Comparison of ENCODE assay signal across 8 cellular contexts in genomic region chr19:18020212-18021067, GRCh38. TPM values are rescaled to one million over a fixed set of nuclear protein-coding genes. Genes with fewer than 3 reads are reported as not detected.
A peak's percentile ranks its signal among the peaks of the same experiment; 100 is the strongest.
DNase-seq lines count a peak whose midpoint lies in the region; ATAC-seq and TF ChIP-seq lines count a peak whose summit lies in the region.

No MANE protein-coding gene starts in this region.

- in situ Hi-C loops in ACHN (cut with HindIII; ENCODE audit: low pct_ligation_motif_present, low pct_unique_long_range_greater_than_20kb, low sequenced_read_pairs), result no loop called here

- H2AFZ ChIP-seq in SK-N-SH (ENCODE audit: low read depth), result peak overlapping the region; percentile 4; the same call in 1 of the 2 replicates

- no peaks in the 10 kb centered on the region for H4K20me1 ChIP-seq in SK-N-SH (ENCODE audit: insufficient read depth)

- peak overlapping the region; percentile 65 for H3K27ac ChIP-seq in CD4-positive, CD25-positive, alpha-beta regulatory T cell (ENCODE audit: insufficient read depth, low read length, poor library complexity, severe bottlenecking)
- H3K27ac ChIP-seq in SK-N-SH (ENCODE audit: low read depth in 2 of 2, low read length in 1 of 2) (no peak overlapping the region), gastroesophageal sphincter (peak overlapping the region; percentile 3 to 83 (median 80))

- ATAC-seq in CD4-positive, CD25-positive, alpha-beta regulatory T cell (ENCODE audit: low read depth in 2 of 2), result no peak
- ATAC-seq in gastroesophageal sphincter (peak; percentile 82), HG02588 (IDR thresholded peaks at IDR 0.05; ENCODE audit: unreplicated experiment) (no peak)

- H3K4me1 Mint-ChIP-seq in CD4-positive, CD25-positive, alpha-beta regulatory T cell, result peaks cover 5 to 70% (median 39%) of the 10 kb centered on the region in 4 donors

- WGBS in SK-N-SH (ENCODE audit: low lambda C conversion rate), result 41% methylated on average over 15 of the region's 15 CpGs
- 30 to 77% methylated on average over 3 to 11 of the region's 15 CpGs for WGBS in gastroesophageal sphincter (ENCODE audit: low coverage in 1 of 2), 2 donors

- peaks cover 57% of the 10 kb centered on the region for H3K4me1 ChIP-seq in CD4-positive, CD25-positive, alpha-beta regulatory T cell (ENCODE audit: control insufficient read depth, insufficient read depth, low read length, poor library complexity, severe bottlenecking)
- peaks cover 12 to 16% of the 10 kb centered on the region in 2 experiments; a peak in 3 of 4 replicates for H3K4me1 ChIP-seq in SK-N-SH (ENCODE audit: control insufficient read depth in 1 of 2, insufficient read depth in 2 of 2, low read depth in 1 of 2, low read length in 1 of 2)
- H3K4me1 ChIP-seq in gastroesophageal sphincter, result peaks cover 0 to 86% (median 37%) of the 10 kb centered on the region in 3 donors

- H3K27me3 Mint-ChIP-seq in CD4-positive, CD25-positive, alpha-beta regulatory T cell, result peaks cover 5% of the 10 kb centered on the region

- H3K36me3 ChIP-seq in CD4-positive, CD25-positive, alpha-beta regulatory T cell (ENCODE audit: control insufficient read depth, insufficient read depth, low read length), result peaks cover under 1% of the 10 kb centered on the region
- no peaks in the 10 kb centered on the region for H3K36me3 ChIP-seq in SK-N-SH (replicated peaks in 1 of 2; ENCODE audit: control insufficient read depth in 1 of 2, insufficient read depth in 2 of 2, low read length in 1 of 2)
- H3K36me3 ChIP-seq in gastroesophageal sphincter, result peaks cover 0 to 3% of the 10 kb centered on the region in 2 donors

- no peak for TF ChIP-seq EP300 in SK-N-SH (IDR thresholded peaks at IDR 0.05; ENCODE audit: borderline replicate concordance in 1 of 2, low read depth in 1 of 2, low read length in 1 of 2)
- no peak for TF ChIP-seq EP300 in gastroesophageal sphincter (IDR thresholded peaks at IDR 0.05)

- peak overlapping the region in 3 of 4 donors; percentile 4 to 60 (median 53) for H3K4me3 Mint-ChIP-seq in CD4-positive, CD25-positive, alpha-beta regulatory T cell

- H3K9me3 Mint-ChIP-seq in CD4-positive, CD25-positive, alpha-beta regulatory T cell, result no peaks in the 10 kb centered on the region

- no peak overlapping the region for H3K9ac ChIP-seq in SK-N-SH

- H3K27me3 ChIP-seq in CD4-positive, CD25-positive, alpha-beta regulatory T cell (ENCODE audit: control insufficient read depth, insufficient read depth, low read length), result no peaks in the 10 kb centered on the region
- H3K27me3 ChIP-seq in SK-N-SH (ENCODE audit: insufficient read depth) (no peaks in the 10 kb centered on the region), gastroesophageal sphincter (no peaks in the 10 kb centered on the region)

- no peak for DNase-seq in CD4-positive, CD25-positive, alpha-beta regulatory T cell
- DNase-seq in SK-N-SH (peak; percentile 58), pons (ENCODE audit: low spot score) (peak; percentile 90), NCI-H345 treated with DMSO at 0.1 percent for 48 hours (lab: John Stamatoyannopoulos, UW; ENCODE audit: unreplicated experiment) (no peak), ACHN (no peak), NAMALWA (ENCODE audit: low spot score) (no peak)

- no peaks in the 10 kb centered on the region for H3K9me3 ChIP-seq in CD4-positive, CD25-positive, alpha-beta regulatory T cell (ENCODE audit: control insufficient read depth in 2 of 2, low read length in 2 of 2)
- no peaks in the 10 kb centered on the region for H3K9me3 ChIP-seq in SK-N-SH
- no peaks in the 10 kb centered on the region for H3K9me3 ChIP-seq in gastroesophageal sphincter

- no peak for TF ChIP-seq RAD21 in SK-N-SH (IDR thresholded peaks at IDR 0.05; ENCODE audit: low read length)

- H3F3A ChIP-seq in SK-N-SH (replicated peaks; ENCODE audit: insufficient read depth), result peaks cover 12% of the 10 kb centered on the region

- peaks cover 3% of the 10 kb centered on the region for H3K36me3 Mint-ChIP-seq in CD4-positive, CD25-positive, alpha-beta regulatory T cell

- no peak for TF ChIP-seq CTCF in SK-N-SH (IDR thresholded peaks at IDR 0.05)
- TF ChIP-seq CTCF in gastroesophageal sphincter (IDR thresholded peaks at IDR 0.05), result peak in 2 of 4 experiments; percentile 32 to 43

- no peak for TF ChIP-seq POLR2A in gastroesophageal sphincter (IDR thresholded peaks at IDR 0.05)

- H3K9me2 ChIP-seq in SK-N-SH, result no peaks in the 10 kb centered on the region

- CTCF ChIA-PET in SK-N-SH (lab: Yijun Ruan, JAX), result interaction anchor here (0.7 to 1.7 kb wide), 4 partner anchors 13 to 93 kb away, joined by 3 to 4 read pairs (median 4); no protein-coding TSS in a partner anchor

- peak overlapping the region; percentile 90 to 98 (median 95) for H3K27ac Mint-ChIP-seq in CD4-positive, CD25-positive, alpha-beta regulatory T cell

- H3K4me3 ChIP-seq in CD4-positive, CD25-positive, alpha-beta regulatory T cell (ENCODE audit: low read depth, low read length), result no peak overlapping the region
- H3K4me3 ChIP-seq in SK-N-SH (ENCODE audit: low read depth in 2 of 2, low read length in 1 of 2) (no peak overlapping the region), gastroesophageal sphincter (peak overlapping the region in 1 of 2 donors; percentile 8)

- POLR2A ChIA-PET in SK-N-SH (lab: Yijun Ruan, JAX), result no interaction called here

- no peak overlapping the region for H3K4me2 ChIP-seq in SK-N-SH

- H3K79me2 ChIP-seq in SK-N-SH (ENCODE audit: insufficient read depth), result no peaks in the 10 kb centered on the region

TF ChIP-seq in SK-N-SH, 30 proteins besides CTCF, POLR2A, EP300 and RAD21:
- TF ChIP-seq NFIC (IDR thresholded peaks at IDR 0.05; ENCODE audit: borderline replicate concordance), result peak; percentile 56
- TF ChIP-seq NRF1 (IDR thresholded peaks at IDR 0.05; ENCODE audit: low read depth, low read length), result no peak
- TF ChIP-seq REST (IDR thresholded peaks at IDR 0.05; ENCODE audit: low read depth, low read length), result no peak
- no peak for TF ChIP-seq USF1 (IDR thresholded peaks at IDR 0.05; ENCODE audit: borderline replicate concordance, low read depth)

RNA-seq across cellular contexts. Expression of gene ARRDC2, which starts 12.5 kb away (rescaled TPM):
- 151 TPM for total RNA-seq in CD4-positive, CD25-positive, alpha-beta regulatory T cell
- 10 to 100 TPM; 25.9 to 42.7 (median 36.2) TPM for polyA plus RNA-seq in CD4-positive, CD25-positive, alpha-beta regulatory T cell
- polyA plus RNA-seq in SK-N-SH (2012; rRNA removed), result 5.5 and 6.3 TPM in 2 replicates
- polyA plus RNA-seq in SK-N-SH (2012; cell fraction: cytosol; rRNA removed), result 3.9 and 4.9 TPM in 2 replicates
- 14.9 and 22.3 TPM in 2 replicates for polyA plus RNA-seq in SK-N-SH (2012; cell fraction: nucleus; rRNA removed)
- total RNA-seq in gastroesophageal sphincter, result 10 to 100 TPM; 31.9 to 64.6 (median 47.5) TPM

RNA-seq across cellular contexts. Expression of gene KCNN1, which starts 53.5 kb away (rescaled TPM):
- total RNA-seq in CD4-positive, CD25-positive, alpha-beta regulatory T cell, result not detected
- polyA plus RNA-seq in CD4-positive, CD25-positive, alpha-beta regulatory T cell, result not detected
- polyA plus RNA-seq in SK-N-SH (2012; rRNA removed), result 2.7 and 3.6 TPM in 2 replicates
- 1.6 and 2.7 TPM in 2 replicates for polyA plus RNA-seq in SK-N-SH (2012; cell fraction: cytosol; rRNA removed)
- 3.2 and 4.4 TPM in 2 replicates for polyA plus RNA-seq in SK-N-SH (2012; cell fraction: nucleus; rRNA removed)
- under 1 TPM in 2 of 4 donors, not detected in 2; 0.20 to 0.89 TPM for total RNA-seq in gastroesophageal sphincter

Comparison
In these comparisons a context has a peak if more than half of its experiments do, and no peak if none do; other contexts are left out.
1. DNase-seq: peak in SK-N-SH (single experiment) and pons (single experiment); none in CD4-positive, CD25-positive, alpha-beta regulatory T cell (0 of 3), NCI-H345 treated with DMSO at 0.1 percent for 48 hours (single experiment), ACHN (single experiment) and NAMALWA (single experiment).
2. H3K27ac ChIP-seq: peak in CD4-positive, CD25-positive, alpha-beta regulatory T cell (single experiment) and gastroesophageal sphincter (4 of 4); none in SK-N-SH (0 of 2).